ENCODE assay signal across 10 cellular contexts in genomic region chr3:191238321-191238817, GRCh38. TPM values are rescaled to one million over a fixed set of nuclear protein-coding genes. Genes with fewer than 3 reads are reported as not detected.
DNase-seq lines count a peak whose midpoint lies in the region; TF ChIP-seq lines count a peak whose summit lies in the region.
"Had no signal": no experiment of that assay in that cellular context is flagged by ENCODE, and none has a peak within 500 bp of the region (broad histone marks: within the 10 kb centered on the region; RNA-seq: fewer than 3 reads in every experiment).

No MANE protein-coding gene starts in this region.

- no peak overlapping the region for H3K9ac ChIP-seq in neuronal stem cell (ENCODE audit: low read depth, low read length, poor library complexity)

- peak overlapping the region; percentile 53 for H2AFZ ChIP-seq in neuronal stem cell (ENCODE audit: low read length)

- H3K23ac ChIP-seq in neuronal stem cell (ENCODE audit: low read depth, low read length, poor library complexity), result no peak overlapping the region

- H3K4me1 Mint-ChIP-seq in chondrocyte (ENCODE audit: low read depth), result peaks cover 41% of the 10 kb centered on the region

- H3K4me3 Mint-ChIP-seq in chondrocyte (ENCODE audit: unreplicated experiment), result no peak overlapping the region

- H4K8ac ChIP-seq in neuronal stem cell (ENCODE audit: low read depth, low read length), result no peak overlapping the region

- no peak overlapping the region for H2BK12ac ChIP-seq in neuronal stem cell (ENCODE audit: low read length)

- H3K79me1 ChIP-seq in neuronal stem cell (ENCODE audit: low read depth, low read length), result no peaks in the 10 kb centered on the region

- no peaks in the 10 kb centered on the region for H3K9me3 Mint-ChIP-seq in chondrocyte (ENCODE audit: low read depth)

- no peaks in the 10 kb centered on the region for H3K27me3 Mint-ChIP-seq in chondrocyte (ENCODE audit: low read depth)

- no peak overlapping the region for H3K4ac ChIP-seq in neuronal stem cell (ENCODE audit: low read length)

- H3K9me3 ChIP-seq in neuronal stem cell (replicated peaks in 1 of 2; ENCODE audit: control insufficient read depth in 2 of 2, insufficient read depth in 1 of 2, low read depth in 1 of 2, low read length in 2 of 2) (no peaks in the 10 kb centered on the region), prostate gland (no peaks in the 10 kb centered on the region)

- no CpG with 5 or more reads among the region's 4 CpGs for WGBS in neuronal stem cell (ENCODE audit: extremely low coverage in 2 of 2, insufficient read length in 2 of 2, insufficient replicate concordance in 1 of 2), 2 donors
- WGBS in prostate gland, result 55% methylated on average over 4 of the region's 4 CpGs

- H3K4me1 ChIP-seq in neuronal stem cell (ENCODE audit: control insufficient read depth in 2 of 2, insufficient read depth in 1 of 2, low read depth in 1 of 2, low read length in 2 of 2) (peaks cover 5 to 16% of the 10 kb centered on the region in 2 donors), prostate gland (replicated peaks) (no peaks in the 10 kb centered on the region)

- intact Hi-C loops in prostate gland (cut with DNase I), result no loop called here

- H3K36me3 Mint-ChIP-seq in chondrocyte (ENCODE audit: low read depth), result no peaks in the 10 kb centered on the region

- TF ChIP-seq CTCF in chondrocyte (IDR thresholded peaks at IDR 0.05), result no peak
- TF ChIP-seq CTCF in prostate gland (IDR thresholded peaks at IDR 0.05), result no peak

- H3K4me3 ChIP-seq in neuronal stem cell (ENCODE audit: low read length in 2 of 2) (no peak overlapping the region), prostate gland (no peak overlapping the region)

- H3K18ac ChIP-seq in neuronal stem cell (ENCODE audit: low read length), result no peak overlapping the region

- no peak overlapping the region for H3K14ac ChIP-seq in neuronal stem cell (ENCODE audit: low read length)

- H3K36me3 ChIP-seq in neuronal stem cell (replicated peaks in 1 of 2; ENCODE audit: control insufficient read depth in 2 of 2, insufficient read depth in 2 of 2, low read length in 2 of 2) (no peaks in the 10 kb centered on the region), prostate gland (no peaks in the 10 kb centered on the region)

- no peak overlapping the region for H2BK120ac ChIP-seq in neuronal stem cell (ENCODE audit: low read depth, low read length)

- H3K27me3 ChIP-seq in neuronal stem cell (ENCODE audit: control insufficient read depth in 3 of 3, insufficient read depth in 3 of 3, low read depth in 1 of 3, low read length in 3 of 3) (no peaks in the 10 kb centered on the region), prostate gland (replicated peaks; ENCODE audit: insufficient read depth) (no peaks in the 10 kb centered on the region)

- DNase-seq in EL, result peak; percentile 76
- peak; percentile 22 for DNase-seq in LoVo (ENCODE audit: low spot score)
- DNase-seq in chondrocyte (ENCODE audit: low spot score), result no peak
- no peak for DNase-seq in neuronal stem cell (ENCODE audit: low spot score)
- DNase-seq in activated CD4-positive, CD25-positive, alpha-beta regulatory T cell treated with anti-CD3 and anti-CD28 coated beads, Interleukin-2, amount 50 U/mL, for 72 hours, result no peak
- DNase-seq in NCI-H2081 (lab: John Stamatoyannopoulos, UW), result no peak
- no peak for DNase-seq in NCI-H2227 treated with DMSO at 0.1 percent for 48 hours (lab: John Stamatoyannopoulos, UW)
- DNase-seq in prostate gland (ENCODE audit: low spot score), result no peak
- DNase-seq: RPMI8226 had no signal

- no peak overlapping the region for H4K91ac ChIP-seq in neuronal stem cell (ENCODE audit: low read depth, low read length, poor library complexity)

- H2BK15ac ChIP-seq in neuronal stem cell (ENCODE audit: low read length), result no peak overlapping the region

- H2BK5ac ChIP-seq in neuronal stem cell (ENCODE audit: low read length), result no peak overlapping the region

- no peak overlapping the region for H3K27ac ChIP-seq in neuronal stem cell (replicated peaks; ENCODE audit: low read length)
- no peak overlapping the region for H3K27ac ChIP-seq in prostate gland

- TF ChIP-seq POLR2A in prostate gland (IDR thresholded peaks at IDR 0.05), result no peak

- peak overlapping the region; percentile 19 for H3K27ac Mint-ChIP-seq in chondrocyte (ENCODE audit: unreplicated experiment)

- no peak overlapping the region for H2AK5ac ChIP-seq in neuronal stem cell (ENCODE audit: low read depth, low read length)

- no peak overlapping the region for H3K4me2 ChIP-seq in neuronal stem cell (ENCODE audit: insufficient read depth, low read length, poor library complexity, severe bottlenecking)

RNA-seq across cellular contexts. Expression of gene OSTN, which starts 39.3 kb away (rescaled TPM):
- total RNA-seq in chondrocyte, result not detected in 3 replicates
- 0.31 TPM for polyA plus RNA-seq in neuronal stem cell (2013, experiment 1 of 2)
- 0.10 TPM for polyA plus RNA-seq in neuronal stem cell (2013, experiment 2 of 2)
- under 1 TPM in 1 of 2 donors, not detected in 1; 0.09 TPM for total RNA-seq in prostate gland
- total RNA-seq: LHCN-M2 had no signal

Comparison
In these comparisons a context has a peak if more than half of its experiments do, and no peak if none do; other contexts are left out.
1. DNase-seq: peak in EL (single experiment) and LoVo (single experiment); none in chondrocyte (single experiment), neuronal stem cell (single experiment), activated CD4-positive, CD25-positive, alpha-beta regulatory T cell treated with anti-CD3 and anti-CD28 coated beads, Interleukin-2, amount 50 U/mL, for 72 hours (single experiment), NCI-H2081 (0 of 2), NCI-H2227 treated with DMSO at 0.1 percent for 48 hours (single experiment) and prostate gland (single experiment).